In genomic region chr3:156674046-156674910, GRCh38 we compare ENCODE assay signal across 8 cellular contexts. TPM values are rescaled to one million over a fixed set of nuclear protein-coding genes. Genes with fewer than 3 reads are reported as not detected.
A peak's percentile ranks its signal among the peaks of the same experiment; 100 is the strongest.
DNase-seq lines count a peak whose midpoint lies in the region; ATAC-seq and TF ChIP-seq lines count a peak whose summit lies in the region.

A gene with protein sequence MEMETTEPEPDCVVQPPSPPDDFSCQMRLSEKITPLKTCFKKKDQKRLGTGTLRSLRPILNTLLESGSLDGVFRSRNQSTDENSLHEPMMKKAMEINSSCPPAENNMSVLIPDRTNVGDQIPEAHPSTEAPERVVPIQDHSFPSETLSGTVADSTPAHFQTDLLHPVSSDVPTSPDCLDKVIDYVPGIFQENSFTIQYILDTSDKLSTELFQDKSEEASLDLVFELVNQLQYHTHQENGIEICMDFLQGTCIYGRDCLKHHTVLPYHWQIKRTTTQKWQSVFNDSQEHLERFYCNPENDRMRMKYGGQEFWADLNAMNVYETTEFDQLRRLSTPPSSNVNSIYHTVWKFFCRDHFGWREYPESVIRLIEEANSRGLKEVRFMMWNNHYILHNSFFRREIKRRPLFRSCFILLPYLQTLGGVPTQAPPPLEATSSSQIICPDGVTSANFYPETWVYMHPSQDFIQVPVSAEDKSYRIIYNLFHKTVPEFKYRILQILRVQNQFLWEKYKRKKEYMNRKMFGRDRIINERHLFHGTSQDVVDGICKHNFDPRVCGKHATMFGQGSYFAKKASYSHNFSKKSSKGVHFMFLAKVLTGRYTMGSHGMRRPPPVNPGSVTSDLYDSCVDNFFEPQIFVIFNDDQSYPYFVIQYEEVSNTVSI (plus strand): TSS chr3:156674590. CDS start chr3:156677698, 3,108 bp downstream.

- no peak within 1 kb of the TSS for H3K56ac ChIP-seq in H9 (ENCODE audit: insufficient read length, low read depth, low read length)

- H2BK5ac ChIP-seq in H9 (ENCODE audit: insufficient read length, low read length), result no peak within 1 kb of the TSS

- H3K4me1 ChIP-seq in H9 (ENCODE audit: insufficient read depth, low read length), result no peaks in the 10 kb centered on the region

- TF ChIP-seq CTCF in H9 (conservative IDR thresholded peaks at IDR 0.05) (peak; percentile 71), fibroblast of the aortic adventitia (IDR thresholded peaks at IDR 0.05; ENCODE audit: insufficient read depth, low read length) (peak; percentile 47), nephron progenitor cell (IDR thresholded peaks at IDR 0.05) (peak; percentile 64)

- no peak within 1 kb of the TSS for H2BK20ac ChIP-seq in H9 (ENCODE audit: low read depth, low read length, poor library complexity, severe bottlenecking)

- H4K8ac ChIP-seq in H9 (replicated peaks; ENCODE audit: insufficient read length, low read depth, low read length), result no peak within 1 kb of the TSS

- H3K27ac ChIP-seq in H9 (ENCODE audit: insufficient read length, low read depth, low read length), result no peak within 1 kb of the TSS

- no peak within 1 kb of the TSS for H2BK15ac ChIP-seq in H9 (ENCODE audit: low read depth, low read length)

- peaks cover 21 to 32% of the 10 kb centered on the region in 2 experiments for H3K4me1 Mint-ChIP-seq in H9
- H3K4me1 Mint-ChIP-seq in nephron progenitor cell, result peaks cover 38% of the 10 kb centered on the region
- peaks cover 44% of the 10 kb centered on the region for H3K4me1 Mint-ChIP-seq in stimulated activated naive CD8-positive, alpha-beta T cell treated with anti-CD3 and anti-CD28 coated beads, Interleukin-15, amount 100 ng/mL, for 72 hours

- H3K4me3 ChIP-seq in fibroblast of the aortic adventitia (ENCODE audit: low read depth, low read length), result peak within 1 kb of the TSS; percentile 85

- no peak within 1 kb of the TSS for H2AFZ ChIP-seq in H9 (ENCODE audit: low read length)

- no peak within 1 kb of the TSS for H3K4ac ChIP-seq in H9 (ENCODE audit: low read depth, low read length)

- H3K4me2 ChIP-seq in H9 (ENCODE audit: insufficient read depth, insufficient read length, low read length), result peak within 1 kb of the TSS; percentile 86

- H3K79me2 ChIP-seq in H9 (ENCODE audit: insufficient read depth, low read length), result no peaks in the 10 kb centered on the region; the same call in 1 of the 2 replicates

- H3K27me3 Mint-ChIP-seq in H9 (ENCODE audit: low read depth), result peaks cover 10% of the 10 kb centered on the region
- peaks cover 7% of the 10 kb centered on the region for H3K27me3 Mint-ChIP-seq in nephron progenitor cell (ENCODE audit: low read depth, poor library complexity)
- no peaks in the 10 kb centered on the region for H3K27me3 Mint-ChIP-seq in stimulated activated naive CD8-positive, alpha-beta T cell treated with anti-CD3 and anti-CD28 coated beads, Interleukin-15, amount 100 ng/mL, for 72 hours

- no peaks in the 10 kb centered on the region for H4K20me1 ChIP-seq in H9 (ENCODE audit: control insufficient read depth, insufficient read depth, insufficient read length)

- no peak within 1 kb of the TSS for H4K91ac ChIP-seq in H9 (ENCODE audit: insufficient read length, low read depth, low read length)

- no peak within 1 kb of the TSS for H4K5ac ChIP-seq in H9 (ENCODE audit: insufficient read length, low read depth, low read length)

- H2AK5ac ChIP-seq in H9 (ENCODE audit: insufficient read length, low read length), result no peak within 1 kb of the TSS

- no peaks in the 10 kb centered on the region for H3K9me3 ChIP-seq in H9 (ENCODE audit: control insufficient read depth, low read depth, low read length)

- H3K27me3 ChIP-seq in H9 (ENCODE audit: insufficient read depth, low read length), result no peaks in the 10 kb centered on the region; the same call in 1 of the 2 replicates

- H3K9ac ChIP-seq in H9 (ENCODE audit: extremely low read depth, insufficient read length, low read length), result peak within 1 kb of the TSS; percentile 68

- H3K9me3 Mint-ChIP-seq in H9 (no peaks in the 10 kb centered on the region), nephron progenitor cell (no peaks in the 10 kb centered on the region)
- no peaks in the 10 kb centered on the region for H3K9me3 Mint-ChIP-seq in stimulated activated naive CD8-positive, alpha-beta T cell treated with anti-CD3 and anti-CD28 coated beads, Interleukin-15, amount 100 ng/mL, for 72 hours

- peaks cover 7% of the 10 kb centered on the region for H3K23me2 ChIP-seq in H9 (ENCODE audit: insufficient read length, low read depth, low read length, poor library complexity, severe bottlenecking)

- H3K4me3 Mint-ChIP-seq in H9, result peak within 1 kb of the TSS; percentile 92 to 95
- H3K4me3 Mint-ChIP-seq in nephron progenitor cell, result peak within 1 kb of the TSS; percentile 97
- peak within 1 kb of the TSS; percentile 86 to 99 for H3K4me3 Mint-ChIP-seq in stimulated activated naive CD8-positive, alpha-beta T cell treated with anti-CD3 and anti-CD28 coated beads, Interleukin-15, amount 100 ng/mL, for 72 hours

- peaks cover 10 to 15% (median 13%) of the 10 kb centered on the region in 3 experiments for H3K36me3 Mint-ChIP-seq in H9 (ENCODE audit: insufficient read depth in 1 of 3, low read depth in 3 of 3)
- peaks cover 15% of the 10 kb centered on the region for H3K36me3 Mint-ChIP-seq in nephron progenitor cell (ENCODE audit: low read depth)

- H2BK120ac ChIP-seq in H9 (ENCODE audit: low read depth, low read length, poor library complexity, severe bottlenecking), result no peak within 1 kb of the TSS

- WGBS in H9 (ENCODE audit: extremely low coverage, insufficient read length, low lambda C conversion rate), result no CpG with 5 or more reads among the region's 105 CpGs

- peak within 1 kb of the TSS; percentile 95 to 98 (median 97); a peak in 6 of 7 replicates for H3K27ac Mint-ChIP-seq in H9
- peak within 1 kb of the TSS; percentile 98 for H3K27ac Mint-ChIP-seq in nephron progenitor cell
- peak within 1 kb of the TSS; percentile 90 to 98 for H3K27ac Mint-ChIP-seq in stimulated activated naive CD8-positive, alpha-beta T cell treated with anti-CD3 and anti-CD28 coated beads, Interleukin-15, amount 100 ng/mL, for 72 hours

- H3K79me1 ChIP-seq in H9 (ENCODE audit: insufficient read depth, low read depth, low read length, poor library complexity, severe bottlenecking), result no peaks in the 10 kb centered on the region

- peak within 1 kb of the TSS; percentile 83 for H3K14ac ChIP-seq in H9 (ENCODE audit: insufficient read depth, low read length)

- H3K18ac ChIP-seq in H9 (ENCODE audit: insufficient read length, low read depth, low read length), result peak within 1 kb of the TSS; percentile 69

- in situ Hi-C loops in G401 (cut with HindIII; ENCODE audit: low sequenced_read_pairs), result no loop called here

- peak; percentile 85 for ATAC-seq in stimulated activated naive CD8-positive, alpha-beta T cell treated with anti-CD3 and anti-CD28 coated beads, Interleukin-15, amount 100 ng/mL, for 72 hours

- H3K23ac ChIP-seq in H9 (ENCODE audit: insufficient read length, low read depth, low read length), result no peak within 1 kb of the TSS

- H2BK12ac ChIP-seq in H9 (ENCODE audit: insufficient read length, low read depth, low read length), result no peak within 1 kb of the TSS

- H3T11ph ChIP-seq in H9 (ENCODE audit: low read length), result no peak within 1 kb of the TSS

- DNase-seq in G401 (ENCODE audit: low spot score), result peak; percentile 96
- peak; percentile 96 for DNase-seq in H9
- DNase-seq in M059J (ENCODE audit: low read depth), result peak; percentile 99
- peak; percentile 97 for DNase-seq in SHP77 (lab: John Stamatoyannopoulos, UW)
- peak; percentile 100 for DNase-seq in activated effector memory CD4-positive, alpha-beta T cell treated with anti-CD3 and anti-CD28 coated beads, Interleukin-2, amount 50 U/mL, for 16 hours
- DNase-seq in fibroblast of the aortic adventitia (ENCODE audit: low read depth), result peak; percentile 95
- DNase-seq in nephron progenitor cell, result peak; percentile 100
- DNase-seq in stimulated activated naive CD8-positive, alpha-beta T cell treated with anti-CD3 and anti-CD28 coated beads, Interleukin-15, amount 100 ng/mL, for 72 hours, result peak; percentile 99

RNA-seq across cellular contexts. Expression of the gene that starts here (rescaled TPM):
- 26.5 and 33.1 TPM in 2 replicates for total RNA-seq in G401 (2014; rRNA removed; shearing (Covaris generic))
- 5.9 TPM in 2 replicates for total RNA-seq in H9 (2021)
- 89.0 and 110 TPM in 2 replicates for total RNA-seq in M059J (2014; rRNA removed; shearing (Covaris generic))
- total RNA-seq in fibroblast of the aortic adventitia (ENCODE audit: low replicate concordance), result 26.1 and 67.1 TPM in 2 replicates
